Comparison of ENCODE assay signal across 25 cellular contexts in genomic region chr6:168683621-168684020, GRCh38.
A peak's percentile ranks its signal among the peaks of the same experiment; 100 is the strongest.
DNase-seq lines count a peak whose midpoint lies in the region; ATAC-seq and TF ChIP-seq lines count a peak whose summit lies in the region.
"Had no signal": no experiment of that assay in that cellular context is flagged by ENCODE, and none has a peak within 500 bp of the region (broad histone marks: within the 10 kb centered on the region; RNA-seq: fewer than 3 reads in every experiment).

No MANE protein-coding gene starts in this region.

- H3K9me3 ChIP-seq in right atrium auricular region: no peaks in the 10 kb centered on the region
- H3K9me3 ChIP-seq: BE2C, esophagus squamous epithelium, gastroesophageal sphincter, ovary, SK-N-SH, stomach, upper lobe of left lung had no signal

- peak; percentile 32 for DNase-seq in right atrium auricular region (ENCODE audit: low spot score)
- no peak for DNase-seq in Right ventricle myocardium superior
- peak; percentile 72 for DNase-seq in islet precursor cell
- peak; percentile 8 for DNase-seq in pons (ENCODE audit: low spot score)
- no peak for DNase-seq in activated CD4-positive, alpha-beta T cell treated with anti-CD3 and anti-CD28 coated beads, Interleukin-2, amount 50 U/mL, for 1 hour
- DNase-seq in SKM-1 (lab: John Stamatoyannopoulos, UW; ENCODE audit: unreplicated experiment): no peak
- DNase-seq in SHP77 treated with DMSO at 0.1 percent for 48 hours (lab: John Stamatoyannopoulos, UW): no peak
- DNase-seq: activated CD4-positive, alpha-beta T cell treated with anti-CD3 and anti-CD28 coated beads, Interleukin-2, amount 10 ng/mL, durations not matched to agents 7 days and 5 days; activated naive CD4-positive, alpha-beta T cell treated with anti-CD3 and anti-CD28 coated beads, Interleukin-2, amount 10 ng/mL, durations not matched to agents 7 days and 5 days; BE2C; esophagus squamous epithelium; kidney; mammary epithelial cell; NCI-H146; NCI-H526 treated with DMSO at 0.1 percent for 48 hours; ovary; SK-N-SH; stimulated activated CD8-positive, alpha-beta memory T cell treated with anti-CD3 and anti-CD28 coated beads, Interleukin-4, amount 100 ng/mL, for 48 hours; stomach; T-helper 2 cell; upper lobe of left lung had no signal

- no peak overlapping the region for H3K27ac ChIP-seq in right atrium auricular region
- H3K27ac ChIP-seq: cardiac muscle cell, coronary artery, esophagus squamous epithelium, gastroesophageal sphincter, ovary, stomach, upper lobe of left lung had no signal

- no peak overlapping the region for H3K4me3 ChIP-seq in right atrium auricular region
- H3K4me3 ChIP-seq: cardiac muscle cell, coronary artery, esophagus squamous epithelium, gastroesophageal sphincter, ovary, stomach, upper lobe of left lung had no signal

- H3K36me3 ChIP-seq in right atrium auricular region: no peaks in the 10 kb centered on the region
- H3K36me3 ChIP-seq: BE2C, cardiac muscle cell, esophagus squamous epithelium, gastroesophageal sphincter, ovary, stomach, upper lobe of left lung had no signal

- H3K4me1 ChIP-seq in right atrium auricular region: no peaks in the 10 kb centered on the region
- H3K4me1 ChIP-seq: BE2C, gastroesophageal sphincter, upper lobe of left lung had no signal

- intact Hi-C loops in Right ventricle myocardium superior (cut with DNase I): no loop called here

- no peak for ATAC-seq in Right ventricle myocardium superior (ENCODE audit: poor library complexity)
- ATAC-seq in HG02623 (IDR thresholded peaks at IDR 0.05; ENCODE audit: unreplicated experiment): no peak

- TF ChIP-seq CTCF in right atrium auricular region (IDR thresholded peaks at IDR 0.05): no peak

- H3K27me3 ChIP-seq in right atrium auricular region: no peaks in the 10 kb centered on the region
- H3K27me3 ChIP-seq: BE2C, cardiac muscle cell, ovary, stomach, upper lobe of left lung had no signal

Comparison
In these comparisons a context has a peak if more than half of its experiments do, and no peak if none do; other contexts are left out.
1. DNase-seq: peak in right atrium auricular region (single experiment), islet precursor cell (single experiment) and pons (single experiment); none in Right ventricle myocardium superior (single experiment), activated CD4-positive, alpha-beta T cell treated with anti-CD3 and anti-CD28 coated beads, Interleukin-2, amount 50 U/mL, for 1 hour (single experiment), SKM-1 (single experiment) and SHP77 treated with DMSO at 0.1 percent for 48 hours (single experiment).